ENCODE assay signal across 12 cellular contexts in the genomic region with DNA sequence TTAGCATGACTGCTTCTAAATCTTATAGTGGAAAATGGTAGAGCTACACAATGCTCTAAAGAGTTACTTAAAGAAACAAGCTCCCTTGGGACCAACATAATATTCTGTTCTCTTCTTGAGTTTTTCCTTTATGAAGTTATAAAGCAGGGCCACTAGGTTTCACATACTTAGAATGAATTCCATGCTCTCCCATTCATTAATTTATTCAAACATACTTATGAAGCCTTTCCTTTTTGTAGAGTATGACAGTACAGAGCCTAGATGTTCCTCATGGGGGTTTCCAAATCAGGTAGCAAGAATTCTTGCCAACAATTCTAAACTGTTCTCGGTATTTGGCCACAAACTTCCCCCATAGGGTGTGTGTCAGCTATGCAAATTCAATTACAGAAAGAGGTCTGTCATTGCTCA.
DNase-seq lines count a peak whose midpoint lies in the region; ATAC-seq and TF ChIP-seq lines count a peak whose summit lies in the region.
"Had no signal": no experiment of that assay in that cellular context is flagged by ENCODE, and none has a peak within 500 bp of the region (broad histone marks: within the 10 kb centered on the region; RNA-seq: fewer than 3 reads in every experiment).

No MANE protein-coding gene starts in this region.

- ATAC-seq in GM19372 (IDR thresholded peaks at IDR 0.05; ENCODE audit: low read depth, unreplicated experiment) (peak; percentile 91), HG02884 (IDR thresholded peaks at IDR 0.05; ENCODE audit: unreplicated experiment) (peak; percentile 99)

- H3K4me1 ChIP-seq in KMS-11 (ENCODE audit: low read depth, poor library complexity, severe bottlenecking) = peaks cover 47% of the 10 kb centered on the region

- no peaks in the 10 kb centered on the region for H3K79me2 ChIP-seq in KMS-11 (ENCODE audit: insufficient read depth, low read depth)

- peak overlapping the region; percentile 59 for H3K4me2 ChIP-seq in KMS-11

- no peak overlapping the region for H2AFZ ChIP-seq in KMS-11 (ENCODE audit: low read depth)

- H3K9ac ChIP-seq in KMS-11 = no peak overlapping the region

- H4K20me1 ChIP-seq in KMS-11 (ENCODE audit: insufficient read depth) = no peaks in the 10 kb centered on the region

- peak overlapping the region; percentile 55; the same call in 1 of the 2 replicates for H3K27ac ChIP-seq in KMS-11

- no peak for TF ChIP-seq CTCF in KMS-11 (conservative IDR thresholded peaks at IDR 0.05; ENCODE audit: low read depth, low read length)

- DNase-seq in CD1c-positive myeloid dendritic cell (ENCODE audit: extremely low spot score) (peak; percentile 32), C1 segment of cervical spinal cord (lab: John Stamatoyannopoulos, UW) (no peak), LoVo (ENCODE audit: low spot score) (no peak), nucleus accumbens (lab: John Stamatoyannopoulos, UW) (no peak)
- DNase-seq in stimulated activated CD4-positive, alpha-beta T cell treated with anti-CD3 and anti-CD28 coated beads, Interleukin-1b, Interleukin-23, amount 100 ng/mL, for 48 hours = no peak
- DNase-seq: activated T-cell treated with anti-CD3 and anti-CD28 coated beads, Interleukin-2, amount 50 U/mL, for 4 hours; glutamatergic neuron; NCI-H2227 treated with DMSO at 0.1 percent for 48 hours; SW 1271 had no signal

- H3K27me3 ChIP-seq in KMS-11 (ENCODE audit: insufficient read depth, low read depth) = no peaks in the 10 kb centered on the region

- H3K36me3 ChIP-seq in KMS-11 (ENCODE audit: insufficient read depth) = no peaks in the 10 kb centered on the region

- no peak overlapping the region for H3K4me3 ChIP-seq in KMS-11 (IDR thresholded peaks at IDR 0.05; ENCODE audit: insufficient read depth, low read depth, low read length)
